ENCODE assay signal across 1 cellular context in genomic region chr11:65652511-65653228, GRCh38.
A peak's percentile ranks its signal among the peaks of the same experiment; 100 is the strongest.
TF ChIP-seq lines count a peak whose summit lies in the region.

No MANE protein-coding gene starts in this region.

TF ChIP-seq in GM12878, 131 proteins besides CTCF, POLR2A, EP300 and RAD21 (continued from another document):
- TF ChIP-seq, protein P1, sequence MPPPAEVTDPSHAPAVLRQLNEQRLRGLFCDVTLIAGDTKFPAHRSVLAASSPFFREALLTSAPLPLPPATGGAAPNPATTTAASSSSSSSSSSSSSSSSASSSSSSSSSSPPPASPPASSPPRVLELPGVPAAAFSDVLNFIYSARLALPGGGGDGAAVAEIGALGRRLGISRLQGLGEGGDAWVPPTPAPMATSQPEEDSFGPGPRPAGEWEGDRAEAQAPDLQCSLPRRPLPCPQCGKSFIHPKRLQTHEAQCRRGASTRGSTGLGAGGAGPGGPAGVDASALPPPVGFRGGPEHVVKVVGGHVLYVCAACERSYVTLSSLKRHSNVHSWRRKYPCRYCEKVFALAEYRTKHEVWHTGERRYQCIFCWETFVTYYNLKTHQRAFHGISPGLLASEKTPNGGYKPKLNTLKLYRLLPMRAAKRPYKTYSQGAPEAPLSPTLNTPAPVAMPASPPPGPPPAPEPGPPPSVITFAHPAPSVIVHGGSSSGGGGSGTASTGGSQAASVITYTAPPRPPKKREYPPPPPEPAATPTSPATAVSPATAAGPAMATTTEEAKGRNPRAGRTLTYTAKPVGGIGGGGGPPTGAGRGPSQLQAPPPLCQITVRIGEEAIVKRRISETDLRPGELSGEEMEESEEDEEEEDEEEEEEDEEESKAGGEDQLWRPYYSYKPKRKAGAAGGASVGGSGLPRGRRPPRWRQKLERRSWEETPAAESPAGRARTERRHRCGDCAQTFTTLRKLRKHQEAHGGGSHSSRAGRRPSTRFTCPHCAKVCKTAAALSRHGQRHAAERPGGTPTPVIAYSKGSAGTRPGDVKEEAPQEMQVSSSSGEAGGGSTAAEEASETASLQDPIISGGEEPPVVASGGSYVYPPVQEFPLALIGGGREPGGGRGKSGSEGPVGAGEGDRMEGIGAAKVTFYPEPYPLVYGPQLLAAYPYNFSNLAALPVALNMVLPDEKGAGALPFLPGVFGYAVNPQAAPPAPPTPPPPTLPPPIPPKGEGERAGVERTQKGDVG (CRISPR knock-in tag; IDR thresholded peaks at IDR 0.05), result no peak
- TF ChIP-seq ZBTB11 (CRISPR knock-in tag; IDR thresholded peaks at IDR 0.05) (0 out of 2 replicates have a peak, but pooled peaks have one; percentile 10), HDGF (IDR thresholded peaks at IDR 0.05) (no peak; the same call in 1 of the 2 replicates), BACH1 (IDR thresholded peaks at IDR 0.05; ENCODE audit: borderline replicate concordance) (peak; percentile 87), E2F4 (IDR thresholded peaks at IDR 0.05; ENCODE audit: low read depth, low read length) (no peak), POU2F2 (IDR thresholded peaks at IDR 0.05; ENCODE audit: borderline replicate concordance, low read depth, low read length) (peak; percentile 24; the same call in 1 of the 3 replicates), SIN3A (IDR thresholded peaks at IDR 0.05; ENCODE audit: low read depth, low read length) (peak; percentile 69; the same call in 1 of the 2 replicates), HDAC6 (IDR thresholded peaks at IDR 0.05; ENCODE audit: unreplicated experiment) (no peak), NFXL1 (IDR thresholded peaks at IDR 0.05; ENCODE audit: borderline replicate concordance) (no peak)
- TF ChIP-seq, protein P2, sequence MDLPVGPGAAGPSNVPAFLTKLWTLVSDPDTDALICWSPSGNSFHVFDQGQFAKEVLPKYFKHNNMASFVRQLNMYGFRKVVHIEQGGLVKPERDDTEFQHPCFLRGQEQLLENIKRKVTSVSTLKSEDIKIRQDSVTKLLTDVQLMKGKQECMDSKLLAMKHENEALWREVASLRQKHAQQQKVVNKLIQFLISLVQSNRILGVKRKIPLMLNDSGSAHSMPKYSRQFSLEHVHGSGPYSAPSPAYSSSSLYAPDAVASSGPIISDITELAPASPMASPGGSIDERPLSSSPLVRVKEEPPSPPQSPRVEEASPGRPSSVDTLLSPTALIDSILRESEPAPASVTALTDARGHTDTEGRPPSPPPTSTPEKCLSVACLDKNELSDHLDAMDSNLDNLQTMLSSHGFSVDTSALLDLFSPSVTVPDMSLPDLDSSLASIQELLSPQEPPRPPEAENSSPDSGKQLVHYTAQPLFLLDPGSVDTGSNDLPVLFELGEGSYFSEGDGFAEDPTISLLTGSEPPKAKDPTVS (IDR thresholded peaks at IDR 0.05; ENCODE audit: low read depth, low read length), result no peak
